In genomic region chr15:92619380-92620101, GRCh38 we compare ENCODE assay signal across 13 cellular contexts. TPM values are rescaled to one million over a fixed set of nuclear protein-coding genes. Genes with fewer than 3 reads are reported as not detected.
DNase-seq lines count a peak whose midpoint lies in the region; ATAC-seq and TF ChIP-seq lines count a peak whose summit lies in the region.
"Had no signal": no experiment of that assay in that cellular context is flagged by ENCODE, and none has a peak within 500 bp of the region (broad histone marks: within the 10 kb centered on the region; RNA-seq: fewer than 3 reads in every experiment).

No MANE protein-coding gene starts in this region.

- H3K27me3 Mint-ChIP-seq in stimulated activated memory B cell treated with anti-CD40 and anti-IgM and Interleukin-4, amounts not matched to agents 10 μg/mL and 1 μg/mL and 100 μg/mL, for 72 hours = peaks cover 14% of the 10 kb centered on the region

- no peak overlapping the region for H3K27ac Mint-ChIP-seq in stimulated activated memory B cell treated with anti-CD40 and anti-IgM and Interleukin-4, amounts not matched to agents 10 μg/mL and 1 μg/mL and 100 μg/mL, for 72 hours

- no peak overlapping the region for H2BK5ac ChIP-seq in IMR-90 (ENCODE audit: low read depth, low read length, poor library complexity, severe bottlenecking)

- H2AK5ac ChIP-seq in IMR-90 (ENCODE audit: low read depth, low read length) = no peak overlapping the region

- no peaks in the 10 kb centered on the region for H3K79me1 ChIP-seq in IMR-90 (ENCODE audit: low read depth in 1 of 2, low read length in 2 of 2)

- H3K9me3 Mint-ChIP-seq in stimulated activated memory B cell treated with anti-CD40 and anti-IgM and Interleukin-4, amounts not matched to agents 10 μg/mL and 1 μg/mL and 100 μg/mL, for 72 hours = no peaks in the 10 kb centered on the region

- no peaks in the 10 kb centered on the region for H3K9me1 ChIP-seq in IMR-90 (ENCODE audit: insufficient read depth, low read length)

- no peak overlapping the region for H3K4me3 Mint-ChIP-seq in stimulated activated memory B cell treated with anti-CD40 and anti-IgM and Interleukin-4, amounts not matched to agents 10 μg/mL and 1 μg/mL and 100 μg/mL, for 72 hours

- no peak overlapping the region for H2BK120ac ChIP-seq in IMR-90 (ENCODE audit: low read depth, low read length)

- H2AK9ac ChIP-seq in IMR-90 (replicated peaks; ENCODE audit: low read depth, low read length, poor library complexity) = peak overlapping the region; percentile 44

- H4K5ac ChIP-seq in IMR-90 (ENCODE audit: low read depth, low read length) = no peak overlapping the region

- H3K36me3 ChIP-seq in IMR-90 (ENCODE audit: control insufficient read depth, insufficient read depth, low read length) = no peaks in the 10 kb centered on the region
- no peaks in the 10 kb centered on the region for H3K36me3 ChIP-seq in left lung
- H3K36me3 ChIP-seq in suprapubic skin = no peaks in the 10 kb centered on the region
- H3K36me3 ChIP-seq: neutrophil had no signal

- no TSS peak for BruUV-seq in IMR-90 (replicated peaks; lab: Mats Ljungman, UMichigan)

- in situ Hi-C loops in IMR-90 (cut with MboI; ENCODE audit: low sequenced_read_pairs) = no loop called here

- dilution Hi-C loops in IMR-90 (cut with HindIII; ENCODE audit: low sequenced_read_pairs, unreplicated experiment) = no loop called here

- DNase-seq in IMR-90 = peak; percentile 28
- no peak for DNase-seq in coronary artery (ENCODE audit: low spot score)
- DNase-seq in left lung = no peak
- DNase-seq in suprapubic skin (ENCODE audit: low spot score in 2 of 2) = peak in 1 of 2 donors; percentile 34
- DNase-seq in NCI-H226 = no peak
- no peak for DNase-seq in NCI-H2171 treated with DMSO at 0.1 percent for 48 hours (lab: John Stamatoyannopoulos, UW)
- DNase-seq in Kasumi-1 (lab: John Stamatoyannopoulos, UW) = no peak
- DNase-seq: activated CD4-positive, alpha-beta T cell treated with anti-CD3 and anti-CD28 coated beads for 1 hour; Calu3; NCI-H1105; stimulated activated CD4-positive, alpha-beta T cell treated with anti-CD3 and anti-CD28 coated beads, Interleukin-2, amount 100 ng/mL, for 48 hours had no signal

- TF ChIP-seq POLR2A in IMR-90 (IDR thresholded peaks at IDR 0.05; ENCODE audit: low read depth, low read length) = no peak
- no peak for TF ChIP-seq POLR2A in suprapubic skin (IDR thresholded peaks at IDR 0.05)

- H3K27ac ChIP-seq in IMR-90 (ENCODE audit: insufficient read depth, low read length) (no peak overlapping the region), coronary artery (peak overlapping the region; percentile 58 to 70), left lung (no peak overlapping the region), suprapubic skin (peak overlapping the region; percentile 18)
- H3K27ac ChIP-seq: neutrophil had no signal

- H3K9ac ChIP-seq in IMR-90 (ENCODE audit: low read depth, low read length) = no peak overlapping the region

- no peaks in the 10 kb centered on the region for H3K4me1 Mint-ChIP-seq in stimulated activated memory B cell treated with anti-CD40 and anti-IgM and Interleukin-4, amounts not matched to agents 10 μg/mL and 1 μg/mL and 100 μg/mL, for 72 hours

- H3K23ac ChIP-seq in IMR-90 (ENCODE audit: low read depth, low read length) = no peak overlapping the region

- H3K36me3 Mint-ChIP-seq in stimulated activated memory B cell treated with anti-CD40 and anti-IgM and Interleukin-4, amounts not matched to agents 10 μg/mL and 1 μg/mL and 100 μg/mL, for 72 hours = no peaks in the 10 kb centered on the region

- H3K4me1 ChIP-seq in IMR-90 (ENCODE audit: control insufficient read depth, insufficient read depth, low read length) (peaks cover 5% of the 10 kb centered on the region; the same call in 1 of the 2 replicates), left lung (peaks cover 25 to 30% of the 10 kb centered on the region in 2 donors), suprapubic skin (peaks cover 26% of the 10 kb centered on the region)

- WGBS in IMR-90 (ENCODE audit: extremely low coverage in 2 of 2, insufficient read length in 1 of 2), 2 experiments = no CpG with 5 or more reads among the region's 4 CpGs
- whole genome bisulfite sequencing in suprapubic skin = 72% methylated on average over 4 of the region's 4 CpGs

- no peak for TF ChIP-seq RAD21 in IMR-90 (IDR thresholded peaks at IDR 0.05; ENCODE audit: low read length)

- no peak overlapping the region for H4K8ac ChIP-seq in IMR-90 (ENCODE audit: low read depth in 2 of 2, low read length in 2 of 2)

- H3K4me3 ChIP-seq in IMR-90 (ENCODE audit: insufficient read depth, low read depth, low read length) (no peak overlapping the region), coronary artery (no peak overlapping the region), left lung (no peak overlapping the region), suprapubic skin (no peak overlapping the region)

- no peaks in the 10 kb centered on the region for H3K9me3 ChIP-seq in IMR-90 (ENCODE audit: control insufficient read depth, insufficient read depth, low read length)
- no peaks in the 10 kb centered on the region for H3K9me3 ChIP-seq in left lung
- H3K9me3 ChIP-seq in suprapubic skin = no peaks in the 10 kb centered on the region
- H3K9me3 ChIP-seq: neutrophil had no signal

- CTCF ChIA-PET in IMR-90 (lab: Yijun Ruan, JAX) = no interaction called here

- no peak overlapping the region for H3K4me2 ChIP-seq in IMR-90 (ENCODE audit: low read depth, low read length)

- intact Hi-C loops in IMR-90 (cut with micrococcal nuclease) (loop anchor here (10.0 kb wide), 1 partner anchor 95 kb away; no protein-coding TSS in a partner anchor), left lung (cut with DNase I) (no loop called here)

- H2BK15ac ChIP-seq in IMR-90 (ENCODE audit: low read depth, low read length) = no peak overlapping the region

- no peak overlapping the region for H3K18ac ChIP-seq in IMR-90 (ENCODE audit: low read depth, low read length)

- peak; percentile 38 for ATAC-seq in IMR-90 (ENCODE audit: low read depth)
- ATAC-seq in left lung = peak; percentile 2
- no peak for ATAC-seq in stimulated activated memory B cell treated with anti-CD40 and anti-IgM and Interleukin-4, amounts not matched to agents 10 μg/mL and 1 μg/mL and 100 μg/mL, for 72 hours

- H3K27me3 ChIP-seq in IMR-90 (ENCODE audit: control insufficient read depth, insufficient read depth, low read length) (no peaks in the 10 kb centered on the region), left lung (no peaks in the 10 kb centered on the region), suprapubic skin (no peaks in the 10 kb centered on the region)
- H3K27me3 ChIP-seq: neutrophil had no signal

- no peaks in the 10 kb centered on the region for H4K20me1 ChIP-seq in IMR-90 (ENCODE audit: insufficient read depth, low read length)

- POLR2A ChIA-PET in IMR-90 (lab: Charles Lee; ENCODE audit: unreplicated experiment) = no interaction called here

- H2AFZ ChIP-seq in IMR-90 (replicated peaks; ENCODE audit: low read length, poor library complexity) = no peak overlapping the region

- no peak overlapping the region for H3K14ac ChIP-seq in IMR-90 (replicated peaks; ENCODE audit: low read depth, low read length)

- H3K4ac ChIP-seq in IMR-90 (ENCODE audit: low read depth, low read length) = no peak overlapping the region

- H4K91ac ChIP-seq in IMR-90 (ENCODE audit: insufficient read depth, low read depth, low read length) = no peak overlapping the region

- no peak for TF ChIP-seq EP300 in suprapubic skin (IDR thresholded peaks at IDR 0.05)

- no peak overlapping the region for H2BK20ac ChIP-seq in IMR-90 (ENCODE audit: low read depth, low read length)

- H3K56ac ChIP-seq in IMR-90 (ENCODE audit: extremely low read depth, insufficient read depth, low read length) = no peak overlapping the region

- TF ChIP-seq CTCF in IMR-90 (conservative IDR thresholded peaks at IDR 0.05; ENCODE audit: low read depth, low read length) (no peak), coronary artery (IDR thresholded peaks at IDR 0.05) (no peak), left lung (IDR thresholded peaks at IDR 0.05) (no peak), suprapubic skin (IDR thresholded peaks at IDR 0.05) (no peak)

TF ChIP-seq in IMR-90, 13 proteins besides CTCF, POLR2A, EP300 and RAD21:
- no peak for TF ChIP-seq SMC3 (IDR thresholded peaks at IDR 0.05; ENCODE audit: low read depth, low read length)
- no peak for TF ChIP-seq CHD1 (IDR thresholded peaks at IDR 0.05; ENCODE audit: low read depth, low read length)
- no peak for TF ChIP-seq RFX5 (IDR thresholded peaks at IDR 0.05; ENCODE audit: low read depth, low read length)
- TF ChIP-seq USF2 (IDR thresholded peaks at IDR 0.05; ENCODE audit: low read depth, low read length) = no peak
- no peak for TF ChIP-seq MAFK (IDR thresholded peaks at IDR 0.05; ENCODE audit: low read depth, low read length)
- no peak for TF ChIP-seq NFE2L2 (IDR thresholded peaks at IDR 0.05; ENCODE audit: low read depth, low read length)
- no peak for TF ChIP-seq MXI1 (IDR thresholded peaks at IDR 0.05; ENCODE audit: borderline replicate concordance, low read depth, low read length)

RNA-seq across cellular contexts. Expression of gene FAM174B, which starts 36.0 kb away (rescaled TPM):
- 0.18 and 0.56 TPM in 2 replicates for total RNA-seq in IMR-90 (2012; rRNA removed)
- polyA plus RNA-seq in IMR-90 (2012; rRNA removed) = 0.56 and 0.99 TPM in 2 replicates
- polyA plus RNA-seq in IMR-90 (2012; cell fraction: cytosol; rRNA removed) = 0.04 and 0.45 TPM in 2 replicates
- 0.13 and 1.2 TPM in 2 replicates for polyA plus RNA-seq in IMR-90 (2012; cell fraction: nucleus; rRNA removed; ENCODE audit: low replicate concordance)
- total RNA-seq in left lung = 10 to 100 TPM; 42.8 to 66.3 TPM
- 10 to 100 TPM in 3 of 4 donors, 1 to 10 TPM in 1; 6.2 to 24.0 (median 18.3) TPM for total RNA-seq in suprapubic skin

Comparison
In these comparisons a context has a peak if more than half of its experiments do, and no peak if none do; other contexts are left out.
1. H3K27ac ChIP-seq: peak in coronary artery (2 of 2) and suprapubic skin (single experiment); none in IMR-90 (single experiment) and left lung (0 of 2).